1 cellular context compared by ENCODE assay signal in genomic region chr9:35882265-35882848, GRCh38.
TF ChIP-seq lines count a peak whose summit lies in the region.

No MANE protein-coding gene starts in this region.

TF ChIP-seq in K562, 482 proteins besides CTCF, POLR2A, EP300 and RAD21:
- no peak for TF ChIP-seq MECOM (CRISPR knock-in tag; IDR thresholded peaks at IDR 0.05)
- 0 out of 2 replicates have a peak, but pooled peaks have one; percentile 19 for TF ChIP-seq ARID2 (IDR thresholded peaks at IDR 0.05)
- no peak for TF ChIP-seq TEAD1 (CRISPR knock-in tag; IDR thresholded peaks at IDR 0.05)
- no peak for TF ChIP-seq ZNF311 (CRISPR knock-in tag; IDR thresholded peaks at IDR 0.05)
- no peak for TF ChIP-seq GABPB2 (CRISPR knock-in tag; conservative IDR thresholded peaks at IDR 0.05)
- TF ChIP-seq TEAD2 (tag; IDR thresholded peaks at IDR 0.05), result no peak
- peak; percentile 87 for TF ChIP-seq SMC3 (conservative IDR thresholded peaks at IDR 0.05; ENCODE audit: insufficient read depth, low read depth, low read length)
- TF ChIP-seq XRCC4 (IDR thresholded peaks at IDR 0.05; ENCODE audit: extremely low read depth, insufficient read depth, insufficient read length), result no peak
- TF ChIP-seq ZFPM2 (CRISPR knock-in tag; IDR thresholded peaks at IDR 0.05), result no peak
- TF ChIP-seq POLR2G (IDR thresholded peaks at IDR 0.05; ENCODE audit: low read depth, low read length), result no peak
- TF ChIP-seq BMI1 (IDR thresholded peaks at IDR 0.05; ENCODE audit: low read length), result 0 out of 2 replicates have a peak, but pooled peaks have one; percentile 45
- TF ChIP-seq, protein P1, sequence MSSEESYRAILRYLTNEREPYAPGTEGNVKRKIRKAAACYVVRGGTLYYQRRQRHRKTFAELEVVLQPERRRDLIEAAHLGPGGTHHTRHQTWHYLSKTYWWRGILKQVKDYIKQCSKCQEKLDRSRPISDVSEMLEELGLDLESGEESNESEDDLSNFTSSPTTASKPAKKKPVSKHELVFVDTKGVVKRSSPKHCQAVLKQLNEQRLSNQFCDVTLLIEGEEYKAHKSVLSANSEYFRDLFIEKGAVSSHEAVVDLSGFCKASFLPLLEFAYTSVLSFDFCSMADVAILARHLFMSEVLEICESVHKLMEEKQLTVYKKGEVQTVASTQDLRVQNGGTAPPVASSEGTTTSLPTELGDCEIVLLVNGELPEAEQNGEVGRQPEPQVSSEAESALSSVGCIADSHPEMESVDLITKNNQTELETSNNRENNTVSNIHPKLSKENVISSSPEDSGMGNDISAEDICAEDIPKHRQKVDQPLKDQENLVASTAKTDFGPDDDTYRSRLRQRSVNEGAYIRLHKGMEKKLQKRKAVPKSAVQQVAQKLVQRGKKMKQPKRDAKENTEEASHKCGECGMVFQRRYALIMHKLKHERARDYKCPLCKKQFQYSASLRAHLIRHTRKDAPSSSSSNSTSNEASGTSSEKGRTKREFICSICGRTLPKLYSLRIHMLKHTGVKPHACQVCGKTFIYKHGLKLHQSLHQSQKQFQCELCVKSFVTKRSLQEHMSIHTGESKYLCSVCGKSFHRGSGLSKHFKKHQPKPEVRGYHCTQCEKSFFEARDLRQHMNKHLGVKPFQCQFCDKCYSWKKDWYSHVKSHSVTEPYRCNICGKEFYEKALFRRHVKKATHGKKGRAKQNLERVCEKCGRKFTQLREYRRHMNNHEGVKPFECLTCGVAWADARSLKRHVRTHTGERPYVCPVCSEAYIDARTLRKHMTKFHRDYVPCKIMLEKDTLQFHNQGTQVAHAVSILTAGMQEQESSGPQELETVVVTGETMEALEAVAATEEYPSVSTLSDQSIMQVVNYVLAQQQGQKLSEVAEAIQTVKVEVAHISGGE (CRISPR knock-in tag; IDR thresholded peaks at IDR 0.05), result no peak
- TF ChIP-seq NFIX (CRISPR knock-in tag; IDR thresholded peaks at IDR 0.05; ENCODE audit: low read depth), result no peak
- peak; percentile 60; the same call in 1 of the 2 replicates for TF ChIP-seq DEAF1 (CRISPR knock-in tag; IDR thresholded peaks at IDR 0.05)
- TF ChIP-seq, protein P2, sequence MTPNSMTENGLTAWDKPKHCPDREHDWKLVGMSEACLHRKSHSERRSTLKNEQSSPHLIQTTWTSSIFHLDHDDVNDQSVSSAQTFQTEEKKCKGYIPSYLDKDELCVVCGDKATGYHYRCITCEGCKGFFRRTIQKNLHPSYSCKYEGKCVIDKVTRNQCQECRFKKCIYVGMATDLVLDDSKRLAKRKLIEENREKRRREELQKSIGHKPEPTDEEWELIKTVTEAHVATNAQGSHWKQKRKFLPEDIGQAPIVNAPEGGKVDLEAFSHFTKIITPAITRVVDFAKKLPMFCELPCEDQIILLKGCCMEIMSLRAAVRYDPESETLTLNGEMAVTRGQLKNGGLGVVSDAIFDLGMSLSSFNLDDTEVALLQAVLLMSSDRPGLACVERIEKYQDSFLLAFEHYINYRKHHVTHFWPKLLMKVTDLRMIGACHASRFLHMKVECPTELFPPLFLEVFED (CRISPR knock-in tag; conservative IDR thresholded peaks at IDR 0.05), result no peak
- TF ChIP-seq HMGN3 (IDR thresholded peaks at IDR 0.05; ENCODE audit: borderline replicate concordance, extremely low read depth, insufficient read length, low read depth, low read length), result no peak
- no peak for TF ChIP-seq STAT5A (IDR thresholded peaks at IDR 0.05; ENCODE audit: borderline replicate concordance, low read length)
- no peak for TF ChIP-seq KAT8 (IDR thresholded peaks at IDR 0.05; ENCODE audit: low read depth)
- TF ChIP-seq ZFX (CRISPR knock-in tag; IDR thresholded peaks at IDR 0.05), result no peak
- TF ChIP-seq JUND (IDR thresholded peaks at IDR 0.05; ENCODE audit: borderline replicate concordance, low read depth, low read length), result 0 out of 2 replicates have a peak, but pooled peaks have one; percentile 19
- TF ChIP-seq JUND (tag; IDR thresholded peaks at IDR 0.05; ENCODE audit: borderline replicate concordance, low read depth, low read length), result no peak
- no peak for TF ChIP-seq NR2C1 (IDR thresholded peaks at IDR 0.05)
- 0 out of 2 replicates have a peak, but pooled peaks have one; percentile 16 for TF ChIP-seq NR2C1 (tag; IDR thresholded peaks at IDR 0.05)
- TF ChIP-seq POLR2AphosphoS2 (IDR thresholded peaks at IDR 0.05; ENCODE audit: low read length), result no peak
- peak; percentile 43; the same call in 1 of the 2 replicates for TF ChIP-seq KLF16 (IDR thresholded peaks at IDR 0.05)
- TF ChIP-seq DIDO1 (tag; IDR thresholded peaks at IDR 0.05; ENCODE audit: low read depth), result no peak
- TF ChIP-seq NFATC3 (IDR thresholded peaks at IDR 0.05), result no peak
- no peak for TF ChIP-seq SLC30A9 (CRISPR knock-in tag; IDR thresholded peaks at IDR 0.05)
- TF ChIP-seq FOXJ3 (CRISPR knock-in tag; IDR thresholded peaks at IDR 0.05), result no peak
- TF ChIP-seq SIRT6 (IDR thresholded peaks at IDR 0.05; ENCODE audit: low read depth, low read length), result no peak
- no peak for TF ChIP-seq ID3 (CRISPR knock-in tag; IDR thresholded peaks at IDR 0.05)
- TF ChIP-seq ID3 (tag; IDR thresholded peaks at IDR 0.05), result 0 out of 2 replicates have a peak, but pooled peaks have one; percentile 38
- no peak for TF ChIP-seq CGGBP1 (CRISPR knock-in tag; IDR thresholded peaks at IDR 0.05)
